Comparison of ENCODE assay signal across 13 cellular contexts in the genomic region with DNA sequence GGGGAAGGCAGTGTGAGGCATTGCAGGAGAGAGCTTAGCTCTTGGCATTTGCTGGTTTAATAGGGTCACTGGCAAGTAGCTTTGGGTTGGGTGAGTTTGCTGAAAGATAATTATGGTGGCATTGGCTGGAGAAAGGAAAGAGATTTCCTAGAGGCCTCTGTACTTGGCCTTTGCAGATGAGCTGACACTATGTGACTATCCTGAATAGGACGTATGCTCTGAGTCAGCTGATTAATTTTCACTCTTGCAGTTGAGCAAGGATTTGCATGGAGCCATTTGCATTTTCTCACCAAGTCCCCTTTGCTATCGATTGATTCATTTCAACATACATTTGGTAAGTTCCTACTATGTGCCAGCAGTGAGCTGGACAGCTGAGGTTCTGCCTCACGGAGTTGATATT.
DNase-seq lines count a peak whose midpoint lies in the region; ATAC-seq, FAIRE-seq and TF ChIP-seq lines count a peak whose summit lies in the region.
"Had no signal": no experiment of that assay in that cellular context is flagged by ENCODE, and none has a peak within 500 bp of the region (broad histone marks: within the 10 kb centered on the region; RNA-seq: fewer than 3 reads in every experiment).

No MANE protein-coding gene starts in this region.

- TF ChIP-seq POLR2A in K562 (conservative IDR thresholded peaks at IDR 0.05), result no peak
- TF ChIP-seq POLR2A in gastrocnemius medialis (IDR thresholded peaks at IDR 0.05), result no peak

- TF ChIP-seq CTCF in heart right ventricle (IDR thresholded peaks at IDR 0.05) (no peak), K562 (IDR thresholded peaks at IDR 0.05 in 2 of 3, conservative IDR thresholded peaks at IDR 0.05 in 1 of 3; ENCODE audit: insufficient read depth in 2 of 3, low read depth in 1 of 3, low read length in 3 of 3) (no peak), gastrocnemius medialis (IDR thresholded peaks at IDR 0.05 in 4 of 5, conservative IDR thresholded peaks at IDR 0.05 in 1 of 5) (no peak)

- intact Hi-C loops in heart right ventricle (cut with DNase I) (loop anchor here in 4 of 10 donors (5.0 to 10.0 kb wide), 5 partner anchors 74 to 236 kb away; a partner anchor contains a TSS), left cardiac atrium (cut with DNase I) (loop anchor here in 1 of 2 donors (10.0 kb wide), 1 partner anchor 76 kb away; a partner anchor contains a TSS), K562 (cut with micrococcal nuclease) (no loop called here), gastrocnemius medialis (cut with DNase I; ENCODE audit: low total_unique reads) (loop anchor here (2.0 to 5.0 kb wide), 2 partner anchors 79 to 238 kb away; a partner anchor contains a TSS)

- TF ChIP-seq RAD21 in K562 (CRISPR knock-in tag; conservative IDR thresholded peaks at IDR 0.05 in 1 of 2, IDR thresholded peaks at IDR 0.05 in 1 of 2), result no peak

- 53 to 69% methylated on average over 3 of the region's 3 CpGs for WGBS in heart right ventricle, 2 donors
- 17% methylated on average over 3 of the region's 3 CpGs for WGBS in K562 (ENCODE audit: insufficient coverage, low coverage, missing lambda C conversion rate)

- CTCF ChIA-PET in K562 (lab: Yijun Ruan, JAX; ENCODE audit: low intra/inter-chr PET ratio), result no interaction called here

- BruUV-seq in K562 (replicated peaks; lab: Mats Ljungman, UMichigan), result no TSS peak

- in situ Hi-C loops in K562 (cut with MboI) (no loop called here), gastrocnemius medialis (cut with MboI; ENCODE audit: low sequenced_read_pairs in 4 of 4) (no loop called here)

- FAIRE-seq in K562 (lab: Jason Lieb, UNC) (no peak), GM19239 (lab: Jason Lieb, UNC) (no peak), RCC 7860 (lab: Jason Lieb, UNC) (no peak)

- no peak for DNase-seq in heart right ventricle
- DNase-seq in left cardiac atrium, result no peak
- DNase-seq in K562 (ENCODE audit: extremely low read depth in 1 of 4, low spot score in 3 of 4), result no peak
- DNase-seq in gastrocnemius medialis, result no peak
- DNase-seq in GM19239 (ENCODE audit: insufficient read length, low spot score), result no peak
- no peak for DNase-seq in RCC 7860 (ENCODE audit: low spot score)
- no peak for DNase-seq in stimulated activated CD4-positive, alpha-beta T cell treated with anti-CD3 and anti-CD28 coated beads, Interleukin-2, amount 100 ng/mL, for 24 hours
- DNase-seq: EL, Kasumi-1, MM.1S, NCI-H1694, NCI-H226 had no signal

- peak overlapping the region in 9 of 10 donors; percentile 61 to 94 (median 87) for H3K27ac ChIP-seq in heart right ventricle
- no peak overlapping the region for H3K27ac ChIP-seq in K562 (ENCODE audit: extremely low read depth, low read depth, low read length)
- H3K27ac ChIP-seq in muscle layer of colon (ENCODE audit: low read depth, low read length), result peak overlapping the region; percentile 54
- peak overlapping the region; percentile 91 to 98 (median 96) for H3K27ac ChIP-seq in gastrocnemius medialis

- H4K20me1 ChIP-seq in K562 (replicated peaks; ENCODE audit: control insufficient read depth, insufficient read depth, low read length), result no peaks in the 10 kb centered on the region

- no peak overlapping the region for H2AFZ ChIP-seq in K562 (ENCODE audit: low read depth, low read length)

- H3K9ac ChIP-seq in K562 (ENCODE audit: insufficient read depth in 1 of 2, low read depth in 2 of 2, low read length in 2 of 2), result no peak overlapping the region
- H3K9ac ChIP-seq in muscle layer of colon (ENCODE audit: low read length), result no peak overlapping the region

- H3K27me3 ChIP-seq in heart right ventricle (no peaks in the 10 kb centered on the region), K562 (ENCODE audit: control insufficient read depth in 2 of 2, insufficient read depth in 2 of 2, low read length in 2 of 2) (peaks cover 0 to 21% of the 10 kb centered on the region in 2 experiments; a peak in 2 of 5 replicates), muscle layer of colon (ENCODE audit: control insufficient read depth in 1 of 2, insufficient read depth in 2 of 2, low read length in 2 of 2) (no peaks in the 10 kb centered on the region), gastrocnemius medialis (no peaks in the 10 kb centered on the region)

- peaks cover 10 to 92% (median 61%) of the 10 kb centered on the region in 9 donors for H3K4me1 ChIP-seq in heart right ventricle
- H3K4me1 ChIP-seq in K562 (replicated peaks in 1 of 2; ENCODE audit: control insufficient read depth in 2 of 2, insufficient read depth in 2 of 2, low read length in 2 of 2), result peaks cover 0 to 15% of the 10 kb centered on the region in 2 experiments; a peak in 3 of 5 replicates
- H3K4me1 ChIP-seq in muscle layer of colon (ENCODE audit: insufficient read depth, low read length), result peaks cover 63% of the 10 kb centered on the region
- peaks cover 80 to 81% of the 10 kb centered on the region in 2 donors for H3K4me1 ChIP-seq in gastrocnemius medialis

- no peaks in the 10 kb centered on the region for H3K79me2 ChIP-seq in K562 (ENCODE audit: control insufficient read depth, insufficient read depth, low read length)

- TF ChIP-seq EP300 in K562 (IDR thresholded peaks at IDR 0.05; ENCODE audit: low read length), result no peak

- H3K9me3 ChIP-seq in heart right ventricle, result no peaks in the 10 kb centered on the region
- H3K9me3 ChIP-seq in K562 (replicated peaks; ENCODE audit: control insufficient read depth, insufficient read depth, low read depth, low read length), result no peaks in the 10 kb centered on the region
- H3K9me3 ChIP-seq in muscle layer of colon (ENCODE audit: low read length), result no peaks in the 10 kb centered on the region
- no peaks in the 10 kb centered on the region for H3K9me3 ChIP-seq in gastrocnemius medialis

- no peak overlapping the region for H3K4me2 ChIP-seq in K562 (ENCODE audit: insufficient read depth, low read length)

- no peak overlapping the region for H3K4me3 ChIP-seq in heart right ventricle
- no peak overlapping the region for H3K4me3 ChIP-seq in K562
- H3K4me3 ChIP-seq in muscle layer of colon (ENCODE audit: low read depth in 1 of 2, low read length in 2 of 2), result no peak overlapping the region
- no peak overlapping the region for H3K4me3 ChIP-seq in gastrocnemius medialis

- POLR2A ChIA-PET in K562 (lab: Yijun Ruan, JAX), result interaction anchor here (1.1 kb wide), 1 partner anchor 12 kb away, joined by 6 read pairs; no protein-coding TSS in a partner anchor

- no peak for ATAC-seq in heart right ventricle
- ATAC-seq in left cardiac atrium, result no peak
- ATAC-seq in K562, result no peak
- ATAC-seq in gastrocnemius medialis, result peak; percentile 54

- no peaks in the 10 kb centered on the region for H3K9me1 ChIP-seq in K562 (ENCODE audit: control insufficient read depth, insufficient read depth, low read length)

- H3K36me3 ChIP-seq in heart right ventricle (no peaks in the 10 kb centered on the region), K562 (ENCODE audit: control insufficient read depth, insufficient read depth, low read length) (no peaks in the 10 kb centered on the region), muscle layer of colon (ENCODE audit: insufficient read depth, low read length) (no peaks in the 10 kb centered on the region), gastrocnemius medialis (no peaks in the 10 kb centered on the region)

TF ChIP-seq in K562, 482 proteins besides CTCF, POLR2A, EP300 and RAD21:
- TF ChIP-seq GABPB2 (CRISPR knock-in tag; conservative IDR thresholded peaks at IDR 0.05), result no peak
- TF ChIP-seq C11orf30 (IDR thresholded peaks at IDR 0.05; ENCODE audit: low read depth), result 0 out of 2 replicates have a peak, but pooled peaks have one; percentile 12

Comparison
In these comparisons a context has a peak if more than half of its experiments do, and no peak if none do; other contexts are left out.
1. ATAC-seq: peak in gastrocnemius medialis (2 of 2); none in heart right ventricle (0 of 8), left cardiac atrium (0 of 2) and K562 (single experiment).